In genomic region chr17:31646642-31647041, GRCh38 we compare ENCODE assay signal across 8 cellular contexts.
"Had no signal": no experiment of that assay in that cellular context is flagged by ENCODE, and none has a peak within 500 bp of the region (broad histone marks: within the 10 kb centered on the region; RNA-seq: fewer than 3 reads in every experiment).

No MANE protein-coding gene starts in this region.

- H3K9ac ChIP-seq: GM23248 had no signal

- H2AFZ ChIP-seq: GM23248 had no signal

- H3K4me3 ChIP-seq: GM23248, HAP-1, K562 had no signal

- DNase-seq: GM23248, GOT3, H7, HFFc6, IMR-90 had no signal

- H3K27ac Mint-ChIP-seq: HFFc6 had no signal

- H3K36me3 ChIP-seq: HAP-1 had no signal

- H3K9me3 ChIP-seq: HAP-1 had no signal

- ATAC-seq: HCT116, K562 had no signal

- H3K4me1 ChIP-seq: HAP-1 had no signal

- H3K27ac ChIP-seq: GM23248 had no signal

- H3K4me3 Mint-ChIP-seq: HFFc6 had no signal
